In genomic region chr1:234240680-234241079, GRCh38 we compare ENCODE assay signal across 27 cellular contexts.
"Had no signal": no experiment of that assay in that cellular context is flagged by ENCODE, and none has a peak within 500 bp of the region (broad histone marks: within the 10 kb centered on the region; RNA-seq: fewer than 3 reads in every experiment).

No MANE protein-coding gene starts in this region.

- H2AFZ ChIP-seq: parathyroid adenoma had no signal

- H3K27me3 ChIP-seq: uterus had no signal

- H3K9me3 ChIP-seq: psoas muscle, uterus had no signal

- H3K4me3 ChIP-seq: psoas muscle, smooth muscle cell, uterus had no signal

- H3K79me2 ChIP-seq: parathyroid adenoma had no signal

- H3K4me1 ChIP-seq: parathyroid adenoma, psoas muscle, uterus had no signal

- H3K9ac ChIP-seq: parathyroid adenoma had no signal

- DNase-seq: activated CD4-positive, alpha-beta memory T cell treated with anti-CD3 and anti-CD28 coated beads for 36 hours; activated CD4-positive, alpha-beta T cell treated with anti-CD3 and anti-CD28 coated beads, Interleukin-2, amount 10 ng/mL, durations not matched to agents 24 days and 14 days; activated CD4-positive, CD25-positive, alpha-beta regulatory T cell treated with anti-CD3 and anti-CD28 coated beads, Interleukin-2, amount 50 U/mL, for 72 hours; activated gamma-delta T cell treated with Interleukin-2 at 50 U/mL for 16 hours; activated naive CD4-positive, alpha-beta T cell treated with anti-CD3 and anti-CD28 coated beads, Interleukin-2, amount 50 U/mL, for 16 hours; activated T-cell treated with anti-CD3 and anti-CD28 coated beads, Interleukin-2, amount 50 U/mL, for 4 hours; amniotic stem cell; dermis blood vessel endothelial cell; effector CD4-positive, alpha-beta T cell; head of caudate nucleus; hippocampal formation; midbrain; naive thymus-derived CD4-positive, alpha-beta T cell; nucleus accumbens; psoas muscle; stimulated activated CD4-positive, alpha-beta T cell treated with anti-CD3 and anti-CD28 coated beads, Interleukin-1b, Interleukin-23, amount 100 ng/mL, for 48 hours; stimulated activated CD4-positive, alpha-beta T cell treated with anti-CD3 and anti-CD28 coated beads, Interleukin-4, amount 100 ng/mL, for 4 hours; stimulated activated CD8-positive, alpha-beta memory T cell treated with anti-CD3 and anti-CD28 coated beads, Interleukin-4, amount 100 ng/mL, for 48 hours; stimulated activated naive CD8-positive, alpha-beta T cell treated with anti-CD3 and anti-CD28 coated beads, Interleukin-15, amount 100 ng/mL, for 72 hours; substantia nigra; T-helper 9 cell; uterus had no signal

- ATAC-seq: activated T-cell treated with anti-CD3 and anti-CD28 coated beads, Interleukin-2, amount 50 U/mL, for 4 hours; activated T-helper 17 cell treated with anti-CD3 and anti-CD28 coated beads, Interleukin-2, amount 50 U/mL, for 72 hours; naive thymus-derived CD4-positive, alpha-beta T cell; psoas muscle; stimulated activated memory B cell treated with anti-CD40 and anti-IgM and Interleukin-4, amounts not matched to agents 10 μg/mL and 1 μg/mL and 100 μg/mL, for 72 hours; stimulated activated naive CD8-positive, alpha-beta T cell treated with anti-CD3 and anti-CD28 coated beads, Interleukin-15, amount 100 ng/mL, for 72 hours had no signal

- H3K4me2 ChIP-seq: smooth muscle cell had no signal

- H3K36me3 ChIP-seq: uterus had no signal

- H3K27ac ChIP-seq: epithelial cell of prostate, parathyroid adenoma, psoas muscle, uterus had no signal
